8 cellular contexts compared by ENCODE assay signal in the genomic region with DNA sequence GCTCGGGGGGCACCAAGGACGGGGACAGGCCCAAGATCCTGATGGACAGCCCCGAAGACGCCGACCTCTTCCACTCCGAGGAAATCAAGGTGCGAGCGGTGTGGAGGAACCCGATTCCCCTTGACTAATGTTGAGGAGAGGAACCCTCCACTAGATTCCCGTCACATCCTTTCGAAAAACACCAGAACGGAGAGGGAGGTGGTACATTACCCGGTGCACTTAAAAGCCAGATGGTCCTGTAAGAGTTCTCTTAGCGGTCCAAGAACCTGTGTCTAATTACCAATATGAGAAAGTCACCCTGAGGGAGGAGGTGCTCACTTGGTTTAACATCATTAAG. TPM values are rescaled to one million over a fixed set of nuclear protein-coding genes. Genes with fewer than 3 reads are reported as not detected.
A peak's percentile ranks its signal among the peaks of the same experiment; 100 is the strongest.
DNase-seq lines count a peak whose midpoint lies in the region; ATAC-seq, FAIRE-seq and TF ChIP-seq lines count a peak whose summit lies in the region.

No MANE protein-coding gene starts in this region.

- intact Hi-C loops in endothelial cell of umbilical vein (cut with micrococcal nuclease), result loop anchor here (10.0 kb wide), 1 partner anchor 1263 kb away; no protein-coding TSS in a partner anchor

- BruUV-seq in endothelial cell of umbilical vein (replicated peaks; lab: Mats Ljungman, UMichigan), result no TSS peak

- H3K9ac ChIP-seq in NT2/D1 (ENCODE audit: insufficient read length, low read depth), result peak overlapping the region; percentile 96
- H3K9ac ChIP-seq in endothelial cell of umbilical vein (replicated peaks; ENCODE audit: extremely low read depth, insufficient read depth, low read length), result peak overlapping the region; percentile 79

- DNase-seq in DMS 273 (lab: John Stamatoyannopoulos, UW; ENCODE audit: unreplicated experiment) (peak; percentile 51), DMS 273 treated with DMSO at 0.1 percent for 48 hours (lab: John Stamatoyannopoulos, UW) (no peak), NT2/D1 (ENCODE audit: low read depth, low spot score) (no peak), endothelial cell of umbilical vein (ENCODE audit: low read depth, low spot score) (no peak), osteoblast (ENCODE audit: insufficient read length, low spot score, missing footprints) (peak; percentile 65), cerebellum (ENCODE audit: low spot score) (no peak)
- DNase-seq in stimulated activated CD4-positive, alpha-beta T cell treated with anti-CD3 and anti-CD28 coated beads, Interleukin-2, amount 100 ng/mL, for 24 hours, result no peak

- H3K4me1 ChIP-seq in NT2/D1 (ENCODE audit: insufficient read depth, insufficient read length) (no peaks in the 10 kb centered on the region), endothelial cell of umbilical vein (ENCODE audit: control insufficient read depth, extremely low read depth, insufficient read depth, low read length) (peaks cover 30% of the 10 kb centered on the region), osteoblast (ENCODE audit: insufficient read depth, low read length) (peaks cover 21% of the 10 kb centered on the region)

- peak overlapping the region; percentile 32 for H3K27ac ChIP-seq in endothelial cell of umbilical vein (ENCODE audit: insufficient read depth, low read depth, low read length)
- peak overlapping the region; percentile 69 for H3K27ac ChIP-seq in osteoblast (ENCODE audit: low read depth, low read length)

- POLR2A ChIA-PET in endothelial cell of umbilical vein (lab: Charles Lee), result no interaction called here

- no peaks in the 10 kb centered on the region for H3K27me3 ChIP-seq in NT2/D1 (ENCODE audit: insufficient read depth, insufficient read length)
- no peaks in the 10 kb centered on the region for H3K27me3 ChIP-seq in endothelial cell of umbilical vein (ENCODE audit: control insufficient read depth in 2 of 2, insufficient read depth in 2 of 2, low read length in 2 of 2)
- no peaks in the 10 kb centered on the region for H3K27me3 ChIP-seq in osteoblast (ENCODE audit: insufficient read depth, low read length)

- no peaks in the 10 kb centered on the region for H3K9me1 ChIP-seq in endothelial cell of umbilical vein (replicated peaks; ENCODE audit: control insufficient read depth, extremely low read depth, insufficient read depth, low read length)

- no peak for ATAC-seq in HG03571 (IDR thresholded peaks at IDR 0.05; ENCODE audit: unreplicated experiment)

- dilution Hi-C loops in endothelial cell of umbilical vein (cut with MboI; ENCODE audit: extremely low pct_ligation_motif_present, low sequenced_read_pairs), result no loop called here

- FAIRE-seq in endothelial cell of umbilical vein (lab: Jason Lieb, UNC), result no peak

- H4K20me1 ChIP-seq in endothelial cell of umbilical vein (replicated peaks; ENCODE audit: control insufficient read depth, extremely low read depth, insufficient read depth, low read length) (no peaks in the 10 kb centered on the region), osteoblast (ENCODE audit: insufficient read depth, low read length) (no peaks in the 10 kb centered on the region)

- H3K79me2 ChIP-seq in endothelial cell of umbilical vein (ENCODE audit: control insufficient read depth, insufficient read depth, low read length) (peaks cover 4% of the 10 kb centered on the region), osteoblast (ENCODE audit: insufficient read depth, low read length) (peaks cover 40% of the 10 kb centered on the region)

- H3K9me3 ChIP-seq in NT2/D1 (ENCODE audit: insufficient read depth, low read length) (no peaks in the 10 kb centered on the region), endothelial cell of umbilical vein (replicated peaks; ENCODE audit: control insufficient read depth, insufficient read depth, low read length) (no peaks in the 10 kb centered on the region), osteoblast (ENCODE audit: low read depth, low read length) (no peaks in the 10 kb centered on the region)

- TF ChIP-seq CTCF in endothelial cell of umbilical vein (IDR thresholded peaks at IDR 0.05; ENCODE audit: extremely low read depth in 1 of 2, insufficient read depth in 1 of 2, low read depth in 1 of 2, low read length in 2 of 2) (no peak), osteoblast (IDR thresholded peaks at IDR 0.05; ENCODE audit: extremely low read depth, low read depth, low read length) (no peak)

- no peak for TF ChIP-seq POLR2A in endothelial cell of umbilical vein (IDR thresholded peaks at IDR 0.05; ENCODE audit: low read depth, low read length)

- H3K36me3 ChIP-seq in NT2/D1 (ENCODE audit: insufficient read depth, insufficient read length, low read length) (peaks cover 38% of the 10 kb centered on the region), endothelial cell of umbilical vein (ENCODE audit: control insufficient read depth in 2 of 2, extremely low read depth in 1 of 2, insufficient read depth in 2 of 2, low read length in 2 of 2) (no peaks in the 10 kb centered on the region), osteoblast (ENCODE audit: insufficient read depth, low read length) (peaks cover 22% of the 10 kb centered on the region)

- H3K4me3 ChIP-seq in NT2/D1 (ENCODE audit: insufficient read length, low read depth) (peak overlapping the region; percentile 95), endothelial cell of umbilical vein (replicated peaks in 1 of 3; ENCODE audit: insufficient read depth in 1 of 3, low read depth in 1 of 3, low read length in 3 of 3) (peak overlapping the region; percentile 66 to 82 (median 69)), osteoblast (ENCODE audit: insufficient read depth, low read length) (peak overlapping the region; percentile 91)

- CTCF ChIA-PET in endothelial cell of umbilical vein (lab: Charles Lee), result interaction anchor here (1.0 to 2.2 kb wide), 8 partner anchors 13 to 123 kb away, joined by 3 to 40 read pairs (median 6); no protein-coding TSS in a partner anchor

- H2AFZ ChIP-seq in endothelial cell of umbilical vein (ENCODE audit: low read depth, low read length), result peak overlapping the region; percentile 87
- H2AFZ ChIP-seq in osteoblast (ENCODE audit: low read length), result peak overlapping the region; percentile 94

- H3K4me2 ChIP-seq in endothelial cell of umbilical vein (ENCODE audit: insufficient read depth, low read length) (peak overlapping the region; percentile 91), osteoblast (ENCODE audit: insufficient read depth, low read length) (peak overlapping the region; percentile 88)

TF ChIP-seq in endothelial cell of umbilical vein, 7 proteins besides CTCF, POLR2A, EP300 and RAD21:
- TF ChIP-seq, protein P1, sequence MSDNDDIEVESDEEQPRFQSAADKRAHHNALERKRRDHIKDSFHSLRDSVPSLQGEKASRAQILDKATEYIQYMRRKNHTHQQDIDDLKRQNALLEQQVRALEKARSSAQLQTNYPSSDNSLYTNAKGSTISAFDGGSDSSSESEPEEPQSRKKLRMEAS (IDR thresholded peaks at IDR 0.05; ENCODE audit: insufficient read depth, insufficient read length), result no peak
- no peak for TF ChIP-seq EZH2 (IDR thresholded peaks at IDR 0.05; ENCODE audit: borderline replicate concordance, low read depth, low read length, severe bottlenecking)
- TF ChIP-seq MYC (IDR thresholded peaks at IDR 0.05; ENCODE audit: low read depth, low read length), result no peak
- no peak for TF ChIP-seq JUN (IDR thresholded peaks at IDR 0.05; ENCODE audit: borderline replicate concordance, insufficient read depth, insufficient read length, low read depth)
- no peak for TF ChIP-seq FOS (IDR thresholded peaks at IDR 0.05; ENCODE audit: borderline replicate concordance, insufficient read depth, low read length)
- no peak for TF ChIP-seq GATA2 (IDR thresholded peaks at IDR 0.05; ENCODE audit: insufficient read depth, insufficient read length, low read depth, low read length)
- TF ChIP-seq POLR2AphosphoS5 (IDR thresholded peaks at IDR 0.05; ENCODE audit: insufficient read depth, low read depth, low read length), result no peak

RNA-seq across cellular contexts. Expression of a gene that starts 0.3 kb away (rescaled TPM):
- total RNA-seq in endothelial cell of umbilical vein, result 21.9 and 23.1 TPM in 2 replicates
- 25.9 and 27.0 TPM in 2 replicates for polyA plus RNA-seq in endothelial cell of umbilical vein
- polyA plus RNA-seq in endothelial cell of umbilical vein (2011; cell fraction: cytosol; rRNA removed), result 19.1 and 21.3 TPM in 2 replicates
- 37.7 and 39.3 TPM in 2 replicates for polyA plus RNA-seq in endothelial cell of umbilical vein (2011; cell fraction: nucleus; rRNA removed)
- polyA plus RNA-seq in endothelial cell of umbilical vein (2012), result 15.6 and 16.2 TPM in 2 replicates
- polyA minus RNA-seq in endothelial cell of umbilical vein, result 20.9 and 21.7 TPM in 2 replicates
- 26.5 TPM for polyA minus RNA-seq in endothelial cell of umbilical vein (2011; cell fraction: cytosol; rRNA and poly(A)+ RNA removed)
- 15.9 and 16.1 TPM in 2 replicates for polyA minus RNA-seq in endothelial cell of umbilical vein (2011; cell fraction: nucleus; rRNA and poly(A)+ RNA removed)
- 16.6 and 25.3 TPM in 2 replicates for total RNA-seq in osteoblast
- 18.1 TPM for total RNA-seq in cerebellum

Comparison
In these comparisons a context has a peak if more than half of its experiments do, and no peak if none do; other contexts are left out.
1. DNase-seq: peak in DMS 273 (single experiment) and osteoblast (single experiment); none in DMS 273 treated with DMSO at 0.1 percent for 48 hours (single experiment), NT2/D1 (single experiment), endothelial cell of umbilical vein (single experiment), cerebellum (single experiment) and stimulated activated CD4-positive, alpha-beta T cell treated with anti-CD3 and anti-CD28 coated beads, Interleukin-2, amount 100 ng/mL, for 24 hours (0 of 2).
2. Peak in every context shown above with its lines, with median percentiles within 50 percentile points of each other: H3K4me3 ChIP-seq.